ENCODE assay signal across 1 cellular context in the genomic region with DNA sequence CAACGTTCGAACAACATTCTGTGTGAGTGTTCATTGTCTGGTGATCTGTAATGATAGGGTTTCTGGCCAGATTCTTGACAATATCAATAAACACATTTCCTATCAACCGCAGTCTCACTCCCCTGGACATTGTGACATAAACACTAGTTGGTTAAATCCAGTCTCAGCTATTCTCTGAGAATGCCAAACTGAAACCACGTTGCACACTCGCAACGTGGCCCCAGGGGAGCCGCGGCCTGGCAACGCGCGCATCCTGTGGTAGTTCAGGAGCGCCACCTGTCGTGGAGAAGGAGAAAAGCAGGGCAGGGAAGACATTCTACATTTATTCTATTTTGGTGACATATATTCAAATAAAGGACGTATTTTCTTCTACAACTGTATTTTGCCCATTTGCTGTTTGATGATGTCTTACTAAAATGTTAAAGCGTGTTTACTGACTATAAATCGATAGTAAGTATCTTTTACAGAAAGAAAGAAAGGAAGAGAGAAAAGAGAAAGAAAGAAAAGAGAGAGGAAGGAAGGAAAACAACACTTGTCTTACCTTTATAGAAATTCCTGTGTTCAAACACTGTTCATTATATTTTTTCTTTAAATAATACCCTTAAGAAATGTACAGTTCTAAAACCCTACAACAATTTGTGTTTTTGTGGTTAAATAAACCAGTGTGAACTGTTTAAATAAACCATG.
TF ChIP-seq lines count a peak whose summit lies in the region.

No MANE protein-coding gene starts in this region.

TF ChIP-seq in HepG2, 621 proteins besides CTCF, POLR2A, EP300 and RAD21 (continued from another document):
- TF ChIP-seq, protein P1, sequence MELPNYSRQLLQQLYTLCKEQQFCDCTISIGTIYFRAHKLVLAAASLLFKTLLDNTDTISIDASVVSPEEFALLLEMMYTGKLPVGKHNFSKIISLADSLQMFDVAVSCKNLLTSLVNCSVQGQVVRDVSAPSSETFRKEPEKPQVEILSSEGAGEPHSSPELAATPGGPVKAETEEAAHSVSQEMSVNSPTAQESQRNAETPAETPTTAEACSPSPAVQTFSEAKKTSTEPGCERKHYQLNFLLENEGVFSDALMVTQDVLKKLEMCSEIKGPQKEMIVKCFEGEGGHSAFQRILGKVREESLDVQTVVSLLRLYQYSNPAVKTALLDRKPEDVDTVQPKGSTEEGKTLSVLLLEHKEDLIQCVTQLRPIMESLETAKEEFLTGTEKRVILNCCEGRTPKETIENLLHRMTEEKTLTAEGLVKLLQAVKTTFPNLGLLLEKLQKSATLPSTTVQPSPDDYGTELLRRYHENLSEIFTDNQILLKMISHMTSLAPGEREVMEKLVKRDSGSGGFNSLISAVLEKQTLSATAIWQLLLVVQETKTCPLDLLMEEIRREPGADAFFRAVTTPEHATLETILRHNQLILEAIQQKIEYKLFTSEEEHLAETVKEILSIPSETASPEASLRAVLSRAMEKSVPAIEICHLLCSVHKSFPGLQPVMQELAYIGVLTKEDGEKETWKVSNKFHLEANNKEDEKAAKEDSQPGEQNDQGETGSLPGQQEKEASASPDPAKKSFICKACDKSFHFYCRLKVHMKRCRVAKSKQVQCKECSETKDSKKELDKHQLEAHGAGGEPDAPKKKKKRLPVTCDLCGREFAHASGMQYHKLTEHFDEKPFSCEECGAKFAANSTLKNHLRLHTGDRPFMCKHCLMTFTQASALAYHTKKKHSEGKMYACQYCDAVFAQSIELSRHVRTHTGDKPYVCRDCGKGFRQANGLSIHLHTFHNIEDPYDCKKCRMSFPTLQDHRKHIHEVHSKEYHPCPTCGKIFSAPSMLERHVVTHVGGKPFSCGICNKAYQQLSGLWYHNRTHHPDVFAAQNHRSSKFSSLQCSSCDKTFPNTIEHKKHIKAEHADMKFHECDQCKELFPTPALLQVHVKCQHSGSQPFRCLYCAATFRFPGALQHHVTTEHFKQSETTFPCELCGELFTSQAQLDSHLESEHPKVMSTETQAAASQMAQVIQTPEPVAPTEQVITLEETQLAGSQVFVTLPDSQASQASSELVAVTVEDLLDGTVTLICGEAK (IDR thresholded peaks at IDR 0.05), result no peak
- TF ChIP-seq, protein P1 (CRISPR knock-in tag; IDR thresholded peaks at IDR 0.05), result no peak
- TF ChIP-seq KAT8 (CRISPR knock-in tag; IDR thresholded peaks at IDR 0.05) (no peak), ZIK1 (CRISPR knock-in tag; IDR thresholded peaks at IDR 0.05; ENCODE audit: borderline replicate concordance, low read depth) (no peak), ZNF44 (CRISPR knock-in tag; IDR thresholded peaks at IDR 0.05) (no peak), TEAD3 (CRISPR knock-in tag; optimal IDR thresholded peaks at IDR 0.05; ENCODE audit: borderline replicate concordance) (no peak), TP53 (CRISPR knock-in tag; conservative IDR thresholded peaks at IDR 0.05) (no peak), HDAC2 (CRISPR knock-in tag; IDR thresholded peaks at IDR 0.05) (no peak), SOX5 (CRISPR knock-in tag; IDR thresholded peaks at IDR 0.05; ENCODE audit: borderline replicate concordance) (no peak), MZF1 (CRISPR knock-in tag; IDR thresholded peaks at IDR 0.05; ENCODE audit: borderline replicate concordance) (no peak), MEF2D (CRISPR knock-in tag; IDR thresholded peaks at IDR 0.05) (no peak), ZFYVE20 (CRISPR knock-in tag; IDR thresholded peaks at IDR 0.05; ENCODE audit: borderline replicate concordance, low read depth) (no peak), ZNF672 (CRISPR knock-in tag; IDR thresholded peaks at IDR 0.05) (no peak), ZC3H13 (CRISPR knock-in tag; IDR thresholded peaks at IDR 0.05) (no peak), CHCHD3 (CRISPR knock-in tag; IDR thresholded peaks at IDR 0.05) (no peak)
- TF ChIP-seq, protein P2, sequence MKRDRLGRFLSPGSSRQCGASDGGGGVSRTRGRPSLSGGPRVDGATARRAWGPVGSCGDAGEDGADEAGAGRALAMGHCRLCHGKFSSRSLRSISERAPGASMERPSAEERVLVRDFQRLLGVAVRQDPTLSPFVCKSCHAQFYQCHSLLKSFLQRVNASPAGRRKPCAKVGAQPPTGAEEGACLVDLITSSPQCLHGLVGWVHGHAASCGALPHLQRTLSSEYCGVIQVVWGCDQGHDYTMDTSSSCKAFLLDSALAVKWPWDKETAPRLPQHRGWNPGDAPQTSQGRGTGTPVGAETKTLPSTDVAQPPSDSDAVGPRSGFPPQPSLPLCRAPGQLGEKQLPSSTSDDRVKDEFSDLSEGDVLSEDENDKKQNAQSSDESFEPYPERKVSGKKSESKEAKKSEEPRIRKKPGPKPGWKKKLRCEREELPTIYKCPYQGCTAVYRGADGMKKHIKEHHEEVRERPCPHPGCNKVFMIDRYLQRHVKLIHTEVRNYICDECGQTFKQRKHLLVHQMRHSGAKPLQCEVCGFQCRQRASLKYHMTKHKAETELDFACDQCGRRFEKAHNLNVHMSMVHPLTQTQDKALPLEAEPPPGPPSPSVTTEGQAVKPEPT (CRISPR knock-in tag; IDR thresholded peaks at IDR 0.05; ENCODE audit: low read depth), result no peak
- TF ChIP-seq, protein P3, sequence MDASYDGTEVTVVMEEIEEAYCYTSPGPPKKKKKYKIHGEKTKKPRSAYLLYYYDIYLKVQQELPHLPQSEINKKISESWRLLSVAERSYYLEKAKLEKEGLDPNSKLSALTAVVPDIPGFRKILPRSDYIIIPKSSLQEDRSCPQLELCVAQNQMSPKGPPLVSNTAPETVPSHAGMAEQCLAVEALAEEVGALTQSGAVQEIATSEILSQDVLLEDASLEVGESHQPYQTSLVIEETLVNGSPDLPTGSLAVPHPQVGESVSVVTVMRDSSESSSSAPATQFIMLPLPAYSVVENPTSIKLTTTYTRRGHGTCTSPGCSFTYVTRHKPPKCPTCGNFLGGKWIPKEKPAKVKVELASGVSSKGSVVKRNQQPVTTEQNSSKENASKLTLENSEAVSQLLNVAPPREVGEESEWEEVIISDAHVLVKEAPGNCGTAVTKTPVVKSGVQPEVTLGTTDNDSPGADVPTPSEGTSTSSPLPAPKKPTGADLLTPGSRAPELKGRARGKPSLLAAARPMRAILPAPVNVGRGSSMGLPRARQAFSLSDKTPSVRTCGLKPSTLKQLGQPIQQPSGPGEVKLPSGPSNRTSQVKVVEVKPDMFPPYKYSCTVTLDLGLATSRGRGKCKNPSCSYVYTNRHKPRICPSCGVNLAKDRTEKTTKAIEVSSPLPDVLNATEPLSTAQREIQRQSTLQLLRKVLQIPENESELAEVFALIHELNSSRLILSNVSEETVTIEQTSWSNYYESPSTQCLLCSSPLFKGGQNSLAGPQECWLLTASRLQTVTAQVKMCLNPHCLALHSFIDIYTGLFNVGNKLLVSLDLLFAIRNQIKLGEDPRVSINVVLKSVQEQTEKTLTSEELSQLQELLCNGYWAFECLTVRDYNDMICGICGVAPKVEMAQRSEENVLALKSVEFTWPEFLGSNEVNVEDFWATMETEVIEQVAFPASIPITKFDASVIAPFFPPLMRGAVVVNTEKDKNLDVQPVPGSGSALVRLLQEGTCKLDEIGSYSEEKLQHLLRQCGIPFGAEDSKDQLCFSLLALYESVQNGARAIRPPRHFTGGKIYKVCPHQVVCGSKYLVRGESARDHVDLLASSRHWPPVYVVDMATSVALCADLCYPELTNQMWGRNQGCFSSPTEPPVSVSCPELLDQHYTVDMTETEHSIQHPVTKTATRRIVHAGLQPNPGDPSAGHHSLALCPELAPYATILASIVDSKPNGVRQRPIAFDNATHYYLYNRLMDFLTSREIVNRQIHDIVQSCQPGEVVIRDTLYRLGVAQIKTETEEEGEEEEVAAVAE (CRISPR knock-in tag; IDR thresholded peaks at IDR 0.05; ENCODE audit: borderline replicate concordance), result no peak
- TF ChIP-seq, protein P4, sequence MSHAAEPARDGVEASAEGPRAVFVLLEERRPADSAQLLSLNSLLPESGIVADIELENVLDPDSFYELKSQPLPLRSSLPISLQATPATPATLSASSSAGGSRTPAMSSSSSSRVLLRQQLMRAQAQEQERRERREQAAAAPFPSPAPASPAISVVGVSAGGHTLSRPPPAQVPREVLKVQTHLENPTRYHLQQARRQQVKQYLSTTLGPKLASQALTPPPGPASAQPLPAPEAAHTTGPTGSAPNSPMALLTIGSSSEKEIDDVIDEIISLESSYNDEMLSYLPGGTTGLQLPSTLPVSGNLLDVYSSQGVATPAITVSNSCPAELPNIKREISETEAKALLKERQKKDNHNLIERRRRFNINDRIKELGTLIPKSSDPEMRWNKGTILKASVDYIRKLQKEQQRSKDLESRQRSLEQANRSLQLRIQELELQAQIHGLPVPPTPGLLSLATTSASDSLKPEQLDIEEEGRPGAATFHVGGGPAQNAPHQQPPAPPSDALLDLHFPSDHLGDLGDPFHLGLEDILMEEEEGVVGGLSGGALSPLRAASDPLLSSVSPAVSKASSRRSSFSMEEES (CRISPR knock-in tag; IDR thresholded peaks at IDR 0.05), result no peak
- TF ChIP-seq, protein P5, sequence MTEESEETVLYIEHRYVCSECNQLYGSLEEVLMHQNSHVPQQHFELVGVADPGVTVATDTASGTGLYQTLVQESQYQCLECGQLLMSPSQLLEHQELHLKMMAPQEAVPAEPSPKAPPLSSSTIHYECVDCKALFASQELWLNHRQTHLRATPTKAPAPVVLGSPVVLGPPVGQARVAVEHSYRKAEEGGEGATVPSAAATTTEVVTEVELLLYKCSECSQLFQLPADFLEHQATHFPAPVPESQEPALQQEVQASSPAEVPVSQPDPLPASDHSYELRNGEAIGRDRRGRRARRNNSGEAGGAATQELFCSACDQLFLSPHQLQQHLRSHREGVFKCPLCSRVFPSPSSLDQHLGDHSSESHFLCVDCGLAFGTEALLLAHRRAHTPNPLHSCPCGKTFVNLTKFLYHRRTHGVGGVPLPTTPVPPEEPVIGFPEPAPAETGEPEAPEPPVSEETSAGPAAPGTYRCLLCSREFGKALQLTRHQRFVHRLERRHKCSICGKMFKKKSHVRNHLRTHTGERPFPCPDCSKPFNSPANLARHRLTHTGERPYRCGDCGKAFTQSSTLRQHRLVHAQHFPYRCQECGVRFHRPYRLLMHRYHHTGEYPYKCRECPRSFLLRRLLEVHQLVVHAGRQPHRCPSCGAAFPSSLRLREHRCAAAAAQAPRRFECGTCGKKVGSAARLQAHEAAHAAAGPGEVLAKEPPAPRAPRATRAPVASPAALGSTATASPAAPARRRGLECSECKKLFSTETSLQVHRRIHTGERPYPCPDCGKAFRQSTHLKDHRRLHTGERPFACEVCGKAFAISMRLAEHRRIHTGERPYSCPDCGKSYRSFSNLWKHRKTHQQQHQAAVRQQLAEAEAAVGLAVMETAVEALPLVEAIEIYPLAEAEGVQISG (CRISPR knock-in tag; IDR thresholded peaks at IDR 0.05), result no peak
